Comparison of ENCODE assay signal across 8 cellular contexts in the genomic region with DNA sequence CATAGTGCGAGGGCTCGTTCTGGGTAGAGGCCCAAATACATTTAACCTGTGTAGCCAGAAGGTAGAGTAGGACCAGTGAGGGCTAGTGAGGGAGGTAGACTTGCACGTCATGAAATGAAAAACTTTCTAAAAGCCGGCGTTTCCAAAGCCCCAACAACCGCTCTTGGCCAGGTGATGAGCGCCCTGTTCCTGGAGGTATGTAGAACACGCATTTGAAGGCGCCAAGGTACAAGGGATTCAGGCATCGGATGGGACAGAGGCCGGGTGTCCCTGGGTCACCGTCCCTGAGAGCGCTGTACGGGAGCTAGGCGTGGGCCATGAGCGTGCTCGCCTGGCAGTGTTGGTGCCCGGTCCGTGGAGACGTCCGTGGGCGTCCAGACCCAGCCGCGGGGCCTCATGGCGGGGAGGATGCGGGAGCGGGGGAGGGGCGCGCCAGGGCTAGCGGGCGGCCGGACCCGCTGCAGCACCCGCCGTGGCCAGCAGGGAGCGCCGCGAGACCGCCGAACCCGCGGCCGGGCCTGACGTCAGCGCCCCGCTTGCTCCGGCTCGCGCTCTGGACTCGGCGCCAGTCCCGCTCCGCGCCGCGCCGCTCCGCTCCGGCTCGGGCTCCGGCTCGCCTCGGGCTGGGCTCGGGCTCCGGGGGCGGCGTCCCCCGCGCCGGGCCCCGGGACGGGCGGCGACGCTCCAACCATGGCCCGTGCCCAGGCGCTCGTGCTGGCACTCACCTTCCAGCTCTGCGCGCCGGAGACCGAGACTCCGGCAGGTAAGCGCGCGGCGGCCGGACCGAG. TPM values are rescaled to one million over a fixed set of nuclear protein-coding genes. Genes with fewer than 3 reads are reported as not detected.
A peak's percentile ranks its signal among the peaks of the same experiment; 100 is the strongest.
DNase-seq lines count a peak whose midpoint lies in the region; ATAC-seq and TF ChIP-seq lines count a peak whose summit lies in the region.

A gene (plus strand): TSS at position 568 of the 788 bp plus-strand sequence. CDS start 123 bp downstream, at position 691.

- intact Hi-C loops in CD14-positive monocyte (cut with micrococcal nuclease) (loop anchor here (5.0 kb wide), 3 partner anchors 616 to 1471 kb away; no protein-coding TSS in a partner anchor), head of caudate nucleus (cut with DNase I) (loop anchor here (5.0 kb wide), 2 partner anchors 1146 to 1471 kb away; no protein-coding TSS in a partner anchor)

- ATAC-seq in GM19452 (IDR thresholded peaks at IDR 0.05; ENCODE audit: unreplicated experiment) (peak; percentile 71), thoracic aorta (ENCODE audit: insufficient number of reproducible peaks, low FRiP score, low read depth) (peak; percentile 24)

- peak; percentile 86 for TF ChIP-seq RAD21 in SK-N-SH (IDR thresholded peaks at IDR 0.05; ENCODE audit: low read length)

- DNase-seq in CD14-positive monocyte (ENCODE audit: low spot score): peak; percentile 70
- no peak for DNase-seq in Jurkat, Clone E6-1 (ENCODE audit: low read depth, low spot score)
- DNase-seq in SK-N-SH: peak; percentile 98
- peak; percentile 82 for DNase-seq in activated naive CD4-positive, alpha-beta T cell treated with anti-CD3 and anti-CD28 coated beads, Interleukin-2, amount 50 U/mL, for 16 hours
- DNase-seq in head of caudate nucleus: peak in 41 of 42 donors; percentile 34 to 93 (median 83)
- DNase-seq in osteocyte (ENCODE audit: extremely low spot score, unreplicated experiment): peak; percentile 94
- DNase-seq in thoracic aorta (ENCODE audit: low spot score): peak; percentile 10

- peaks cover 6 to 14% of the 10 kb centered on the region in 2 donors for H3K36me3 Mint-ChIP-seq in CD14-positive monocyte
- H3K36me3 Mint-ChIP-seq in osteocyte (ENCODE audit: unreplicated experiment): no peaks in the 10 kb centered on the region

- peaks cover 0 to 19% (median 7%) of the 10 kb centered on the region in 7 donors for H3K9me3 Mint-ChIP-seq in CD14-positive monocyte
- no peaks in the 10 kb centered on the region for H3K9me3 Mint-ChIP-seq in osteocyte (ENCODE audit: unreplicated experiment)

- CTCF ChIA-PET in SK-N-SH (lab: Yijun Ruan, JAX): interaction anchor here (0.6 to 3.5 kb wide), 32 partner anchors 9 to 1477 kb away, joined by 3 to 20 read pairs (median 4); no protein-coding TSS in a partner anchor

- H3K79me2 ChIP-seq in SK-N-SH (ENCODE audit: insufficient read depth): no peaks in the 10 kb centered on the region

- POLR2A ChIA-PET in SK-N-SH (lab: Yijun Ruan, JAX): interaction anchor here (0.6 kb wide), 1 partner anchor 236 kb away, joined by 3 read pairs; no protein-coding TSS in a partner anchor

- H3K27ac Mint-ChIP-seq in CD14-positive monocyte (peak within 1 kb of the TSS in 2 of 7 donors; percentile 13 to 68), osteocyte (ENCODE audit: unreplicated experiment) (no peak within 1 kb of the TSS)

- TF ChIP-seq CTCF in CD14-positive monocyte (IDR thresholded peaks at IDR 0.05): peak; percentile 86
- peak; percentile 58 for TF ChIP-seq CTCF in SK-N-SH (IDR thresholded peaks at IDR 0.05)
- peak; percentile 86 for TF ChIP-seq CTCF in osteocyte (IDR thresholded peaks at IDR 0.05)
- peak; percentile 78 for TF ChIP-seq CTCF in thoracic aorta (IDR thresholded peaks at IDR 0.05)

- peak within 1 kb of the TSS; percentile 70 for H3K4me3 ChIP-seq in Jurkat, Clone E6-1 (ENCODE audit: low read length)
- H3K4me3 ChIP-seq in SK-N-SH (ENCODE audit: low read depth in 2 of 2, low read length in 1 of 2) (peak within 1 kb of the TSS; percentile 49 to 89), thoracic aorta (peak within 1 kb of the TSS; percentile 73)

- H3K27ac ChIP-seq in SK-N-SH (ENCODE audit: low read depth in 2 of 2, low read length in 1 of 2) (peak within 1 kb of the TSS in 1 of 2 experiments; percentile 29; a peak in 1 of 4 replicates), thoracic aorta (peak within 1 kb of the TSS; percentile 49 to 53)

- no peak for TF ChIP-seq EP300 in SK-N-SH (IDR thresholded peaks at IDR 0.05; ENCODE audit: borderline replicate concordance in 1 of 2, low read depth in 1 of 2, low read length in 1 of 2)

- H3K9me3 ChIP-seq in SK-N-SH: no peaks in the 10 kb centered on the region
- H3K9me3 ChIP-seq in thoracic aorta: no peaks in the 10 kb centered on the region

- no peaks in the 10 kb centered on the region for H3F3A ChIP-seq in SK-N-SH (replicated peaks; ENCODE audit: insufficient read depth)

- peaks cover 28% of the 10 kb centered on the region for H3K4me1 Mint-ChIP-seq in CD14-positive monocyte
- H3K4me1 Mint-ChIP-seq in osteocyte (ENCODE audit: unreplicated experiment): peaks cover 20% of the 10 kb centered on the region

- H3K27me3 Mint-ChIP-seq in CD14-positive monocyte (ENCODE audit: low read depth in 3 of 3) (peaks cover 52 to 66% (median 57%) of the 10 kb centered on the region in 3 donors), osteocyte (ENCODE audit: unreplicated experiment) (peaks cover 30% of the 10 kb centered on the region)

- no peaks in the 10 kb centered on the region for H4K20me1 ChIP-seq in SK-N-SH (ENCODE audit: insufficient read depth)

- H3K4me2 ChIP-seq in SK-N-SH: peak within 1 kb of the TSS; percentile 100

- H3K9me2 ChIP-seq in SK-N-SH: no peaks in the 10 kb centered on the region

- WGBS in SK-N-SH (ENCODE audit: low lambda C conversion rate): 39% methylated on average over 12 of the region's 89 CpGs

- H2AFZ ChIP-seq in SK-N-SH (ENCODE audit: low read depth): peak within 1 kb of the TSS; percentile 91

- H3K4me3 Mint-ChIP-seq in CD14-positive monocyte: peak within 1 kb of the TSS; percentile 80 to 97
- H3K4me3 Mint-ChIP-seq in osteocyte (ENCODE audit: unreplicated experiment): peak within 1 kb of the TSS; percentile 70

- peak within 1 kb of the TSS; percentile 61 for H3K9ac ChIP-seq in SK-N-SH

- H3K36me3 ChIP-seq in SK-N-SH (replicated peaks in 1 of 2; ENCODE audit: control insufficient read depth in 1 of 2, insufficient read depth in 2 of 2, low read length in 1 of 2) (no peaks in the 10 kb centered on the region), thoracic aorta (no peaks in the 10 kb centered on the region)

- H3K27me3 ChIP-seq in SK-N-SH (ENCODE audit: insufficient read depth) (peaks cover 6% of the 10 kb centered on the region), thoracic aorta (replicated peaks; ENCODE audit: insufficient read depth) (no peaks in the 10 kb centered on the region)

- H3K4me1 ChIP-seq in SK-N-SH (ENCODE audit: control insufficient read depth in 1 of 2, insufficient read depth in 2 of 2, low read depth in 1 of 2, low read length in 1 of 2) (peaks cover 6 to 37% of the 10 kb centered on the region in 2 experiments; a peak in 2 of 4 replicates), thoracic aorta (ENCODE audit: control insufficient read depth in 1 of 2, low read depth in 2 of 2) (peaks cover 3 to 12% of the 10 kb centered on the region in 2 donors)

TF ChIP-seq in SK-N-SH, 30 proteins besides CTCF, POLR2A, EP300 and RAD21:
- peak; percentile 85 for TF ChIP-seq SMC3 (IDR thresholded peaks at IDR 0.05; ENCODE audit: low read depth, low read length)
- TF ChIP-seq, protein P1, sequence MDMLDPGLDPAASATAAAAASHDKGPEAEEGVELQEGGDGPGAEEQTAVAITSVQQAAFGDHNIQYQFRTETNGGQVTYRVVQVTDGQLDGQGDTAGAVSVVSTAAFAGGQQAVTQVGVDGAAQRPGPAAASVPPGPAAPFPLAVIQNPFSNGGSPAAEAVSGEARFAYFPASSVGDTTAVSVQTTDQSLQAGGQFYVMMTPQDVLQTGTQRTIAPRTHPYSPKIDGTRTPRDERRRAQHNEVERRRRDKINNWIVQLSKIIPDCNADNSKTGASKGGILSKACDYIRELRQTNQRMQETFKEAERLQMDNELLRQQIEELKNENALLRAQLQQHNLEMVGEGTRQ (IDR thresholded peaks at IDR 0.05; ENCODE audit: borderline replicate concordance, low read depth, low read length): no peak
- TF ChIP-seq CHD2 (IDR thresholded peaks at IDR 0.05; ENCODE audit: low read length, partially characterized antibody): peak; percentile 88
- 0 out of 2 replicates have a peak, but pooled peaks have one; percentile 3 for TF ChIP-seq MXI1 (IDR thresholded peaks at IDR 0.05; ENCODE audit: low read depth, low read length)

RNA-seq across cellular contexts. Expression of the gene that starts here (rescaled TPM):
- polyA plus RNA-seq in CD14-positive monocyte (under 1 TPM in 1 of 2 donors, not detected in 1; 0.42 TPM), SK-N-SH (2012; rRNA removed) (2.9 and 3.5 TPM in 2 replicates)
- 33.3 TPM for polyA plus RNA-seq in Jurkat, Clone E6-1 (2012; ENCODE audit: insufficient read depth, insufficient read length)
- polyA plus RNA-seq in SK-N-SH (2012; cell fraction: cytosol; rRNA removed): 1.5 and 2.9 TPM in 2 replicates
- 6.8 and 12.6 TPM in 2 replicates for polyA plus RNA-seq in SK-N-SH (2012; cell fraction: nucleus; rRNA removed)
- total RNA-seq in osteocyte (3.5 and 4.8 TPM in 2 replicates), thoracic aorta (10 to 100 TPM; 28.7 to 47.8 TPM)

Comparison
In these comparisons a context has a peak if more than half of its experiments do, and no peak if none do; other contexts are left out.
1. Peak in DNase-seq in CD14-positive monocyte; RNA of the gene not detected or under 1 TPM.